11 cellular contexts compared by ENCODE assay signal in the genomic region with DNA sequence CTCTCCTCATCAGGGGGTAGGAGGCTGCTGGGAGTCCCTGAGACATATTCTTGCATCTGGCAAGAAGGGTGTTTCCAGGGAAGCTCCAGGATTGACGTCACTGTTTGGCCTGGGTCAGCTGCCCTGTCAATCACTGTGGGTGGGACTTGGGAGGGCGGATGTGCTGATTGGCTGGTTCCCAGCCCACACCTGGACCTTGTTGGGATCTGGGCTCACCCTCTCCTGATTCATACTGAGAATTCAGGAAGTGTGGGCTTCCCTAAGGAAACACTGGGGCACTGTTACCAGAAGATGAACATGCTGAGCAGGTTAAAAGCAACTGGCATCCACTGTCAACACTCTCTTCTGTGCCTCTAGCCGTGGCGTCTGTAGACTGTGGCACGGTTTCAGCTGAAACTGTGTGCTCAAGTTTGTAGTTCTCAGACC. TPM values are rescaled to one million over a fixed set of nuclear protein-coding genes. Genes with fewer than 3 reads are reported as not detected.
DNase-seq lines count a peak whose midpoint lies in the region; TF ChIP-seq lines count a peak whose summit lies in the region.
"Had no signal": no experiment of that assay in that cellular context is flagged by ENCODE, and none has a peak within 500 bp of the region (broad histone marks: within the 10 kb centered on the region; RNA-seq: fewer than 3 reads in every experiment).

No MANE protein-coding gene starts in this region.

- peak overlapping the region in 3 of 4 donors; percentile 13 to 70 (median 22) for H3K27ac ChIP-seq in esophagus squamous epithelium

- peak overlapping the region; percentile 73 for H3K4me3 Mint-ChIP-seq in nephron progenitor cell
- no peak overlapping the region for H3K4me3 Mint-ChIP-seq in activated T-cell treated with anti-CD3 and anti-CD28 coated beads, Interleukin-2, amount 50 U/mL, for 24 hours

- H3K27ac Mint-ChIP-seq in nephron progenitor cell = no peak overlapping the region
- no peak overlapping the region for H3K27ac Mint-ChIP-seq in activated T-cell treated with anti-CD3 and anti-CD28 coated beads, Interleukin-2, amount 50 U/mL, for 24 hours

- H3K27me3 Mint-ChIP-seq in nephron progenitor cell (ENCODE audit: low read depth, poor library complexity) = peaks cover 33% of the 10 kb centered on the region
- H3K27me3 Mint-ChIP-seq in activated T-cell treated with anti-CD3 and anti-CD28 coated beads, Interleukin-2, amount 50 U/mL, for 24 hours = peaks cover 20% of the 10 kb centered on the region

- no peaks in the 10 kb centered on the region for H3K36me3 Mint-ChIP-seq in nephron progenitor cell (ENCODE audit: low read depth)
- H3K36me3 Mint-ChIP-seq in activated T-cell treated with anti-CD3 and anti-CD28 coated beads, Interleukin-2, amount 50 U/mL, for 24 hours (ENCODE audit: low read depth) = peaks cover 2% of the 10 kb centered on the region

- no peaks in the 10 kb centered on the region for H3K27me3 ChIP-seq in esophagus squamous epithelium

- H3K36me3 ChIP-seq in esophagus squamous epithelium = no peaks in the 10 kb centered on the region

- peaks cover 10% of the 10 kb centered on the region for H3K4me1 Mint-ChIP-seq in nephron progenitor cell
- peaks cover 3% of the 10 kb centered on the region for H3K4me1 Mint-ChIP-seq in activated T-cell treated with anti-CD3 and anti-CD28 coated beads, Interleukin-2, amount 50 U/mL, for 24 hours (ENCODE audit: low read depth)

- H3K9me3 ChIP-seq in esophagus squamous epithelium = no peaks in the 10 kb centered on the region

- no peak for TF ChIP-seq CTCF in esophagus squamous epithelium (IDR thresholded peaks at IDR 0.05)
- no peak for TF ChIP-seq CTCF in nephron progenitor cell (IDR thresholded peaks at IDR 0.05)

- DNase-seq in ELR (ENCODE audit: low read depth) = peak; percentile 20
- peak; percentile 12 for DNase-seq in NCI-H510A treated with DMSO at 0.1 percent for 48 hours (lab: John Stamatoyannopoulos, UW)
- DNase-seq in esophagus squamous epithelium (lab: John Stamatoyannopoulos, UW) = no peak
- peak; percentile 30 for DNase-seq in nephron progenitor cell
- no peak for DNase-seq in NCI-H2196 treated with DMSO at 0.1 percent for 48 hours (lab: John Stamatoyannopoulos, UW; ENCODE audit: unreplicated experiment)
- DNase-seq in activated T-cell treated with anti-CD3 and anti-CD28 coated beads, Interleukin-2, amount 50 U/mL, for 24 hours = no peak
- DNase-seq in T-helper 2 cell = no peak
- DNase-seq in NCI-H69 (lab: John Stamatoyannopoulos, UW) = no peak
- DNase-seq: activated CD4-positive, CD25-positive, alpha-beta regulatory T cell treated with anti-CD3 and anti-CD28 coated beads, Interleukin-2, amount 50 U/mL, for 72 hours; DND-41; NCI-H2081 had no signal

- intact Hi-C loops in esophagus squamous epithelium (cut with DNase I) = no loop called here

- H3K4me3 ChIP-seq in esophagus squamous epithelium = peak overlapping the region in 3 of 4 donors; percentile 5 to 47 (median 23)

- 18% methylated on average over 2 of the region's 5 CpGs; no CpG with 5 or more reads in 1 of the 2 donors for WGBS in esophagus squamous epithelium, 2 donors

- no peak for TF ChIP-seq POLR2A in esophagus squamous epithelium (IDR thresholded peaks at IDR 0.05)

- H3K4me1 ChIP-seq in esophagus squamous epithelium = peaks cover 0 to 26% (median 15%) of the 10 kb centered on the region in 3 donors

- no peaks in the 10 kb centered on the region for H3K9me3 Mint-ChIP-seq in nephron progenitor cell
- H3K9me3 Mint-ChIP-seq in activated T-cell treated with anti-CD3 and anti-CD28 coated beads, Interleukin-2, amount 50 U/mL, for 24 hours = no peaks in the 10 kb centered on the region

RNA-seq across cellular contexts. Expression of a gene that starts 36.5 kb away (rescaled TPM):
- total RNA-seq in esophagus squamous epithelium = 10 to 100 TPM in 1 of 4 donors, 1 to 10 TPM in 3; 2.5 to 10.3 (median 4.0) TPM

RNA-seq across cellular contexts. Expression of a gene that starts 54.5 kb away (rescaled TPM):
- 1 to 10 TPM; 5.1 to 9.3 (median 6.4) TPM for total RNA-seq in esophagus squamous epithelium

RNA-seq across cellular contexts. Expression of a gene that starts 54.6 kb away (rescaled TPM):
- total RNA-seq in esophagus squamous epithelium = 10 to 100 TPM in 3 of 4 donors, 1 to 10 TPM in 1; 8.4 to 14.7 (median 10.8) TPM

Comparison
In these comparisons a context has a peak if more than half of its experiments do, and no peak if none do; other contexts are left out.
1. DNase-seq: peak in ELR (single experiment), NCI-H510A treated with DMSO at 0.1 percent for 48 hours (single experiment) and nephron progenitor cell (single experiment); none in esophagus squamous epithelium (single experiment), NCI-H2196 treated with DMSO at 0.1 percent for 48 hours (single experiment), activated T-cell treated with anti-CD3 and anti-CD28 coated beads, Interleukin-2, amount 50 U/mL, for 24 hours (single experiment), T-helper 2 cell (0 of 5) and NCI-H69 (single experiment).